8 cellular contexts compared by ENCODE assay signal in genomic region chr17:16417896-16418683, GRCh38. TPM values are rescaled to one million over a fixed set of nuclear protein-coding genes. Genes with fewer than 3 reads are reported as not detected.
DNase-seq lines count a peak whose midpoint lies in the region; ATAC-seq and TF ChIP-seq lines count a peak whose summit lies in the region.

No MANE protein-coding gene starts in this region.

- no peaks in the 10 kb centered on the region for H3K4me1 Mint-ChIP-seq in endodermal cell

- ATAC-seq in GM21390 (IDR thresholded peaks at IDR 0.05; ENCODE audit: unreplicated experiment), result no peak

- DNase-seq in ELF-1 (ENCODE audit: low read depth, low spot score) (peak; percentile 53), NCI-H1694 (lab: John Stamatoyannopoulos, UW) (peak; percentile 51), endodermal cell (peak; percentile 61), retina (peak; percentile 61), ovary (no peak), 8988T (no peak)
- no peak for DNase-seq in stimulated activated CD4-positive, alpha-beta T cell treated with anti-CD3 and anti-CD28 coated beads, Interleukin-1b, Interleukin-23, amount 100 ng/mL, for 48 hours

- peaks cover 2% of the 10 kb centered on the region for H3K27me3 Mint-ChIP-seq in endodermal cell (ENCODE audit: insufficient read depth)

- H3K9me3 Mint-ChIP-seq in endodermal cell, result no peaks in the 10 kb centered on the region

- intact Hi-C loops in ovary (cut with DNase I), result loop anchor here in 1 of 4 donors (10.0 kb wide), 1 partner anchor 1983 kb away; no protein-coding TSS in a partner anchor

- TF ChIP-seq POLR2A in ovary (IDR thresholded peaks at IDR 0.05), result no peak

- H3K27me3 ChIP-seq in endodermal cell (ENCODE audit: control insufficient read depth, insufficient read depth, low read length, poor library complexity, severe bottlenecking) (no peaks in the 10 kb centered on the region), ovary (no peaks in the 10 kb centered on the region)

- no peak overlapping the region for H3K4me3 Mint-ChIP-seq in endodermal cell

- H3K27ac ChIP-seq in endodermal cell (ENCODE audit: low read depth, low read length), result no peak overlapping the region
- H3K27ac ChIP-seq in ovary, result no peak overlapping the region

- no peak overlapping the region for H3K9ac ChIP-seq in endodermal cell (ENCODE audit: extremely low read depth, low read length, poor library complexity, severe bottlenecking)

- no peak overlapping the region for H3K27ac Mint-ChIP-seq in endodermal cell

- no peak for TF ChIP-seq EP300 in ovary (IDR thresholded peaks at IDR 0.05)

- H3K9me3 ChIP-seq in endodermal cell (ENCODE audit: control insufficient read depth, low read length) (no peaks in the 10 kb centered on the region), ovary (no peaks in the 10 kb centered on the region)

- WGBS in endodermal cell (ENCODE audit: insufficient coverage in 1 of 2, insufficient read length in 1 of 2), 2 experiments, result 92 to 98% methylated on average over 5 to 7 of the region's 7 CpGs
- WGBS in ovary, 3 donors, result 77 to 82% (median 77%) methylated on average over 7 of the region's 7 CpGs

- TF ChIP-seq CTCF in endodermal cell (conservative IDR thresholded peaks at IDR 0.05), result no peak
- TF ChIP-seq CTCF in ovary (IDR thresholded peaks at IDR 0.05), result no peak

- H3K4me1 ChIP-seq in endodermal cell (ENCODE audit: control insufficient read depth, insufficient read depth, low read length) (peaks cover 7% of the 10 kb centered on the region), ovary (ENCODE audit: insufficient read depth) (peaks cover 5% of the 10 kb centered on the region)

- no peaks in the 10 kb centered on the region for H3K36me3 Mint-ChIP-seq in endodermal cell (ENCODE audit: low read depth)

- H3K4me3 ChIP-seq in endodermal cell (ENCODE audit: low read length) (no peak overlapping the region), ovary (no peak overlapping the region)

- H3K36me3 ChIP-seq in endodermal cell (ENCODE audit: control insufficient read depth, insufficient read depth, low read length) (no peaks in the 10 kb centered on the region), ovary (no peaks in the 10 kb centered on the region)

RNA-seq across cellular contexts. Expression of gene TRPV2, which starts 2.7 kb away (rescaled TPM):
- total RNA-seq in endodermal cell (1 to 10 TPM in 1 of 2 donors, under 1 TPM in 1; 0.51 to 1.1 TPM), ovary (10 to 100 TPM in 5 of 7 donors, 1 to 10 TPM in 2; 8.7 to 40.4 (median 13.0) TPM)
- polyA plus RNA-seq in endodermal cell (2013, experiment 1 of 2), result 1.4 TPM
- 2.1 TPM for polyA plus RNA-seq in endodermal cell (2013, experiment 2 of 2)
- polyA plus RNA-seq in ovary, result 10 to 100 TPM; 11.5 to 13.1 TPM

RNA-seq across cellular contexts. Expression of gene UBB, which starts 37.2 kb away (rescaled TPM):
- 1,000 to 10,000 TPM; 1,658 to 1,721 TPM for total RNA-seq in endodermal cell
- polyA plus RNA-seq in endodermal cell (2013, experiment 1 of 2), result 2,166 TPM
- polyA plus RNA-seq in endodermal cell (2013, experiment 2 of 2), result 2,122 TPM
- total RNA-seq in ovary, result 100 to 1,000 TPM; 445 to 993 (median 806) TPM
- polyA plus RNA-seq in ovary, result 1,000 to 10,000 TPM in 1 of 2 donors, 100 to 1,000 TPM in 1; 775 to 1,551 TPM

Comparison
In these comparisons a context has a peak if more than half of its experiments do, and no peak if none do; other contexts are left out.
1. DNase-seq: peak in ELF-1 (single experiment), NCI-H1694 (single experiment), endodermal cell (single experiment) and retina (single experiment); none in stimulated activated CD4-positive, alpha-beta T cell treated with anti-CD3 and anti-CD28 coated beads, Interleukin-1b, Interleukin-23, amount 100 ng/mL, for 48 hours (single experiment), ovary (0 of 5) and 8988T (single experiment).
2. RNA of gene TRPV2, which starts 2.7 kb away (total RNA-seq): 8.7 to 40.4 TPM in ovary; 0.51 to 1.1 TPM in endodermal cell; every median in the first group is over 4 times any median in the second.